Comparison of ENCODE assay signal across 20 cellular contexts in genomic region chr10:50294582-50294981, GRCh38. TPM values are rescaled to one million over a fixed set of nuclear protein-coding genes. Genes with fewer than 3 reads are reported as not detected.
DNase-seq lines count a peak whose midpoint lies in the region; ATAC-seq and TF ChIP-seq lines count a peak whose summit lies in the region.
"Had no signal": no experiment of that assay in that cellular context is flagged by ENCODE, and none has a peak within 500 bp of the region (broad histone marks: within the 10 kb centered on the region; RNA-seq: fewer than 3 reads in every experiment).

No MANE protein-coding gene starts in this region.

- H4K20me1 ChIP-seq in GM23338 (replicated peaks; ENCODE audit: insufficient read depth): no peaks in the 10 kb centered on the region
- no peaks in the 10 kb centered on the region for H4K20me1 ChIP-seq in MM.1S (ENCODE audit: insufficient read depth, low read length)
- H4K20me1 ChIP-seq: BLaER1 treated with 17β-estradiol and CSF1 and Interleukin-3, amounts not matched to agents 10 nM and 100 nM had no signal

- H3K9me2 ChIP-seq in GM23338 (ENCODE audit: insufficient read depth) (peaks cover 4% of the 10 kb centered on the region; the same call in 1 of the 2 replicates), MM.1S (replicated peaks; ENCODE audit: insufficient read depth, low read length) (no peaks in the 10 kb centered on the region)

- H3K4me1 Mint-ChIP-seq in GM23338: no peaks in the 10 kb centered on the region
- H3K4me1 Mint-ChIP-seq in neural crest cell: no peaks in the 10 kb centered on the region
- H3K4me1 Mint-ChIP-seq in CD4-positive, alpha-beta T cell (ENCODE audit: low read depth): no peaks in the 10 kb centered on the region
- H3K4me1 Mint-ChIP-seq: B cell; CD8-positive, alpha-beta memory T cell had no signal

- H3F3A ChIP-seq in GM23338 (replicated peaks; ENCODE audit: low read depth): no peaks in the 10 kb centered on the region
- no peaks in the 10 kb centered on the region for H3F3A ChIP-seq in MM.1S (ENCODE audit: insufficient read depth, low read length)

- H3K9me3 ChIP-seq in CD4-positive, alpha-beta T cell (ENCODE audit: control insufficient read depth, low read length): no peaks in the 10 kb centered on the region
- no peaks in the 10 kb centered on the region for H3K9me3 ChIP-seq in MM.1S (replicated peaks; ENCODE audit: insufficient read depth, low read length)

- no peaks in the 10 kb centered on the region for H3K4me1 ChIP-seq in GM23338 (ENCODE audit: insufficient read depth)
- H3K4me1 ChIP-seq in MM.1S (ENCODE audit: low read length): no peaks in the 10 kb centered on the region

- H3K9ac ChIP-seq in MM.1S (ENCODE audit: low read length): no peak overlapping the region
- H3K9ac ChIP-seq: BLaER1 treated with 17β-estradiol and CSF1 and Interleukin-3, amounts not matched to agents 10 nM and 100 nM had no signal

- H3K79me2 ChIP-seq in GM23338 (replicated peaks; ENCODE audit: insufficient read depth): no peaks in the 10 kb centered on the region
- no peaks in the 10 kb centered on the region for H3K79me2 ChIP-seq in MM.1S (ENCODE audit: low read length)

- no peak for ATAC-seq in GM23338
- ATAC-seq in HG03432 (IDR thresholded peaks at IDR 0.05; ENCODE audit: unreplicated experiment): peak; percentile 25
- peak; percentile 11 for ATAC-seq in esophagus mucosa
- no peak for ATAC-seq in CD4-positive, alpha-beta T cell (ENCODE audit: poor library complexity)

- H3K4me2 ChIP-seq in GM23338: no peak overlapping the region
- no peak overlapping the region for H3K4me2 ChIP-seq in MM.1S (ENCODE audit: low read depth, low read length)

- H2AFZ ChIP-seq in GM23338 (no peak overlapping the region), MM.1S (ENCODE audit: low read length) (no peak overlapping the region)

- H3K27me3 Mint-ChIP-seq in GM23338 (ENCODE audit: insufficient read depth, low read depth, poor library complexity) (peaks cover 1% of the 10 kb centered on the region), neural crest cell (ENCODE audit: low read depth) (no peaks in the 10 kb centered on the region)
- no peaks in the 10 kb centered on the region for H3K27me3 Mint-ChIP-seq in CD4-positive, alpha-beta T cell
- H3K27me3 Mint-ChIP-seq: B cell; CD8-positive, alpha-beta memory T cell had no signal

- TF ChIP-seq CTCF in GM23338 (conservative IDR thresholded peaks at IDR 0.05; ENCODE audit: low read depth in 2 of 2) (no peak), neural crest cell (conservative IDR thresholded peaks at IDR 0.05) (no peak), MM.1S (IDR thresholded peaks at IDR 0.05; ENCODE audit: low read length) (no peak)
- TF ChIP-seq CTCF in CD4-positive, alpha-beta T cell (IDR thresholded peaks at IDR 0.05): no peak

- H3K4me3 ChIP-seq in GM23338: no peak overlapping the region
- no peak overlapping the region for H3K4me3 ChIP-seq in MM.1S (ENCODE audit: low read length)
- H3K4me3 ChIP-seq: BLaER1 treated with 17β-estradiol and CSF1 and Interleukin-3, amounts not matched to agents 10 nM and 100 nM had no signal

- no peak overlapping the region for H3K27ac ChIP-seq in GM23338 (ENCODE audit: low read depth)
- H3K27ac ChIP-seq in CD4-positive, alpha-beta T cell (ENCODE audit: low read depth, low read length): no peak overlapping the region
- H3K27ac ChIP-seq in MM.1S (ENCODE audit: low read length): no peak overlapping the region
- H3K27ac ChIP-seq: BLaER1 treated with 17β-estradiol and CSF1 and Interleukin-3, amounts not matched to agents 10 nM and 100 nM; HL-60 had no signal

- H3K36me3 Mint-ChIP-seq in GM23338 (ENCODE audit: low read depth) (no peaks in the 10 kb centered on the region), neural crest cell (ENCODE audit: low read depth) (peaks cover 5% of the 10 kb centered on the region)
- peaks cover 4% of the 10 kb centered on the region for H3K36me3 Mint-ChIP-seq in CD4-positive, alpha-beta T cell (ENCODE audit: low read depth)

- H3K36me3 ChIP-seq in GM23338 (ENCODE audit: insufficient read depth) (no peaks in the 10 kb centered on the region), MM.1S (replicated peaks; ENCODE audit: insufficient read depth, low read length) (no peaks in the 10 kb centered on the region)
- H3K36me3 ChIP-seq: BLaER1 treated with 17β-estradiol and CSF1 and Interleukin-3, amounts not matched to agents 10 nM and 100 nM had no signal

- intact Hi-C loops in CD4-positive, alpha-beta T cell (cut with DNase I, micrococcal nuclease): no loop called here

- DNase-seq in GM23338 (ENCODE audit: low spot score): no peak
- DNase-seq in neural crest cell (ENCODE audit: low read depth, low spot score): no peak
- no peak for DNase-seq in stimulated activated naive CD4-positive, alpha-beta T cell treated with Interleukin-2 at 50 U/mL for 16 hours (lab: John Stamatoyannopoulos, UW)
- DNase-seq in activated CD4-positive, alpha-beta T cell treated with anti-CD3 and anti-CD28 coated beads, Interleukin-2, amount 50 U/mL, for 4 hours: no peak
- no peak for DNase-seq in CD4-positive, alpha-beta T cell
- DNase-seq in MM.1S: no peak
- DNase-seq: CD8-positive, alpha-beta memory T cell; COR-L47; DMS 273 treated with DMSO at 0.1 percent for 48 hours; DMS53; DND-41; EL; GOT3; H9; IMR-90 had no signal

- H3K4me3 Mint-ChIP-seq in GM23338: no peak overlapping the region
- H3K4me3 Mint-ChIP-seq in neural crest cell: no peak overlapping the region
- no peak overlapping the region for H3K4me3 Mint-ChIP-seq in CD4-positive, alpha-beta T cell
- H3K4me3 Mint-ChIP-seq: B cell; CD8-positive, alpha-beta memory T cell; H9 had no signal

- H3K27me3 ChIP-seq in GM23338 (ENCODE audit: insufficient read depth): no peaks in the 10 kb centered on the region
- no peaks in the 10 kb centered on the region for H3K27me3 ChIP-seq in CD4-positive, alpha-beta T cell (ENCODE audit: control insufficient read depth, insufficient read depth, low read length)
- H3K27me3 ChIP-seq in MM.1S (replicated peaks; ENCODE audit: insufficient read depth, low read length): no peaks in the 10 kb centered on the region
- H3K27me3 ChIP-seq: BLaER1 treated with 17β-estradiol and CSF1 and Interleukin-3, amounts not matched to agents 10 nM and 100 nM had no signal

- H3K9me3 Mint-ChIP-seq in GM23338 (peaks cover 2% of the 10 kb centered on the region; the same call in 2 of the 3 replicates), neural crest cell (peaks cover 8% of the 10 kb centered on the region)
- peaks cover 7% of the 10 kb centered on the region for H3K9me3 Mint-ChIP-seq in CD4-positive, alpha-beta T cell

- H3K27ac Mint-ChIP-seq in GM23338: peak overlapping the region; percentile 66; the same call in 1 of the 2 replicates
- peak overlapping the region; percentile 10 for H3K27ac Mint-ChIP-seq in neural crest cell (ENCODE audit: unreplicated experiment)
- no peak overlapping the region for H3K27ac Mint-ChIP-seq in CD4-positive, alpha-beta T cell
- H3K27ac Mint-ChIP-seq: B cell; CD8-positive, alpha-beta memory T cell had no signal

- POLR2A ChIA-PET in CD4-positive, alpha-beta T cell (lab: Charles Lee): no interaction called here

- CTCF ChIA-PET in CD4-positive, alpha-beta T cell (lab: Charles Lee): no interaction called here

TF ChIP-seq in GM23338, 12 proteins besides CTCF, POLR2A, EP300 and RAD21 (continues in another document):
- no peak for TF ChIP-seq EZH2 (IDR thresholded peaks at IDR 0.05; ENCODE audit: low read depth, unreplicated experiment)
- no peak for TF ChIP-seq EZH2phosphoT487 (IDR thresholded peaks at IDR 0.05; ENCODE audit: unreplicated experiment)
- no peak for TF ChIP-seq ETS1 (IDR thresholded peaks at IDR 0.05)
- TF ChIP-seq STAT1 (IDR thresholded peaks at IDR 0.05; ENCODE audit: unreplicated experiment): no peak
- TF ChIP-seq POLR2AphosphoS5 (IDR thresholded peaks at IDR 0.05; ENCODE audit: low read depth): no peak
- no peak for TF ChIP-seq JUNB (IDR thresholded peaks at IDR 0.05; ENCODE audit: unreplicated experiment)
- no peak for TF ChIP-seq ZNF331 (CRISPR knock-in tag; IDR thresholded peaks at IDR 0.05; ENCODE audit: low read depth)
- no peak for TF ChIP-seq CREB1 (CRISPR knock-in tag; IDR thresholded peaks at IDR 0.05; ENCODE audit: low read depth)

RNA-seq across cellular contexts. Expression of gene ASAH2, which starts 43.3 kb away (rescaled TPM):
- 0.04 and 0.17 TPM in 2 replicates for total RNA-seq in GM23338 (2014; rRNA removed; shearing (Covaris generic))
- polyA plus RNA-seq in GM23338 (2016; fragmentation: Nextera tagmentation; extraction: Ambion mirVana): 0.92 and 1.8 TPM in 2 replicates
- 3.1 TPM for total RNA-seq in esophagus mucosa
- total RNA-seq in neural crest cell: 5.9 and 6.9 TPM in 2 replicates
- 1 to 10 TPM; 1.1 to 2.1 TPM for total RNA-seq in CD4-positive, alpha-beta T cell

Comparison
In these comparisons a context has a peak if more than half of its experiments do, and no peak if none do; other contexts are left out.
1. ATAC-seq: peak in HG03432 (single experiment) and esophagus mucosa (single experiment); none in GM23338 (single experiment) and CD4-positive, alpha-beta T cell (single experiment).